Comparison of ENCODE assay signal across 8 cellular contexts in the genomic region with DNA sequence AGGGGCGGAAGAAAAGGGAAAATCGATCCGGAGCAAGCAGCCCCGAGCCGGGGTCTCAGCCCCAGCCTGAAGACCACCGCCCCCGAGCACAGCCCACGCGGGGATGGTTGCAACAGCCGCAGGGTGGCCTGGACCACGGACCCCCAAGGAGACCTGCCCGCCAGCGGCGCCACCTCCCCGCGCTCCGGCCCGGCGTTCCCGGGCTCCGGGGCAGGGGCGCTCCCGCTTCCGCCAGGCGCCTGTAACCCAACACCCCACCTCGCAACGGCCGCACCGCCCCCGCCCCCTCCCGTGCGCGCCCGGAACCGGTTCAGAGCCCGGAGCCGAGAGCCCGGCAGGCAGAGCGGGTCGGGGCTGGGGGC. TPM values are rescaled to one million over a fixed set of nuclear protein-coding genes. Genes with fewer than 3 reads are reported as not detected.
DNase-seq lines count a peak whose midpoint lies in the region; ATAC-seq, FAIRE-seq and TF ChIP-seq lines count a peak whose summit lies in the region.

No MANE protein-coding gene starts in this region.

- H3K27me3 ChIP-seq in CD4-positive, alpha-beta memory T cell (ENCODE audit: insufficient read depth, low read length) = no peaks in the 10 kb centered on the region
- H3K27me3 ChIP-seq in HepG2 (ENCODE audit: control insufficient read depth in 1 of 2, insufficient read depth in 2 of 2, low read length in 2 of 2) = no peaks in the 10 kb centered on the region

- WGBS in HepG2 (ENCODE audit: low lambda C conversion rate) = 19% methylated on average over 4 of the region's 40 CpGs

- CTCF ChIA-PET in CD4-positive, alpha-beta memory T cell (lab: Charles Lee; ENCODE audit: partially characterized antibody) = interaction anchor here (0.8 to 2.0 kb wide), 6 partner anchors 8 to 78 kb away, joined by 3 to 16 read pairs (median 4); no protein-coding TSS in a partner anchor
- CTCF ChIA-PET in HepG2 (lab: Yijun Ruan, JAX; ENCODE audit: low intra/inter-chr PET ratio, low total read pairs) = interaction anchor here (1.1 kb wide), 1 partner anchor 40 kb away, joined by 3 read pairs; no protein-coding TSS in a partner anchor

- no peak overlapping the region for H2AFZ ChIP-seq in HepG2 (ENCODE audit: low read length)

- H3K79me2 ChIP-seq in HepG2 (ENCODE audit: insufficient read depth, low read length) = peaks cover 48% of the 10 kb centered on the region

- peak overlapping the region in 1 of 2 donors; percentile 77 for H3K4me3 ChIP-seq in CD4-positive, alpha-beta memory T cell (ENCODE audit: low read length in 2 of 2)
- peak overlapping the region; percentile 95 to 97 (median 95) for H3K4me3 ChIP-seq in HepG2 (replicated peaks in 1 of 3; ENCODE audit: insufficient read depth in 1 of 3, low read depth in 2 of 3, low read length in 3 of 3)

- POLR2A ChIA-PET in CD4-positive, alpha-beta memory T cell (lab: Charles Lee; ENCODE audit: partially characterized antibody) = interaction anchor here (0.5 to 2.8 kb wide), 11 partner anchors 8 to 162 kb away, joined by 3 to 55 read pairs (median 4); no protein-coding TSS in a partner anchor
- POLR2A ChIA-PET in HepG2 (lab: Yijun Ruan, JAX) = interaction anchor here (0.7 to 5.2 kb wide), 7 partner anchors 14 to 67 kb away, joined by 3 to 36 read pairs (median 5); no protein-coding TSS in a partner anchor

- ATAC-seq in HG03354 (IDR thresholded peaks at IDR 0.05; ENCODE audit: poor library complexity, severe bottlenecking, unreplicated experiment) (peak; percentile 32), HepG2 (peak; percentile 56), HG03045 (IDR thresholded peaks at IDR 0.05; ENCODE audit: unreplicated experiment) (no peak)
- ATAC-seq in central memory CD8-positive, alpha-beta T cell (replicated peaks; ENCODE audit: extremely low read depth, poor library complexity, severe bottlenecking) = peak; percentile 21
- ATAC-seq in stimulated activated naive CD8-positive, alpha-beta T cell treated with anti-CD3 and anti-CD28 coated beads, Interleukin-15, Interleukin-2, amounts not matched to agents 100 U/mL and 50 U/mL, for 24 hours = no peak

- TF ChIP-seq POLR2A in HepG2 (IDR thresholded peaks at IDR 0.05; ENCODE audit: insufficient read depth in 1 of 2, low read depth in 2 of 2, low read length in 2 of 2) = peak in 1 of 2 experiments; percentile 30; a peak in 1 of 4 replicates

- TF ChIP-seq CTCF in HepG2 (CRISPR knock-in tag; IDR thresholded peaks at IDR 0.05) = no peak; the same call in 1 of the 2 replicates

- no peak for FAIRE-seq in HepG2 (lab: Jason Lieb, UNC)

- no peaks in the 10 kb centered on the region for H3K36me3 ChIP-seq in CD4-positive, alpha-beta memory T cell (ENCODE audit: insufficient read depth, low read length)
- peaks cover 7 to 16% of the 10 kb centered on the region in 2 experiments for H3K36me3 ChIP-seq in HepG2 (replicated peaks in 1 of 2; ENCODE audit: control insufficient read depth in 1 of 2, insufficient read depth in 2 of 2, low read length in 2 of 2)

- no peaks in the 10 kb centered on the region for H3K9me3 ChIP-seq in CD4-positive, alpha-beta memory T cell (ENCODE audit: control insufficient read depth in 1 of 2, low read length in 2 of 2)
- H3K9me3 ChIP-seq in HepG2 (ENCODE audit: low read length) = no peaks in the 10 kb centered on the region

- H3K27ac ChIP-seq in CD4-positive, alpha-beta memory T cell (ENCODE audit: low read depth, low read length) = peak overlapping the region; percentile 42
- peak overlapping the region; percentile 90 for H3K27ac ChIP-seq in HepG2 (ENCODE audit: extremely low read length, insufficient read depth, low read length)

- peaks cover 15% of the 10 kb centered on the region for H4K20me1 ChIP-seq in HepG2 (ENCODE audit: insufficient read depth, low read length)

- DNase-seq in CD4-positive, alpha-beta memory T cell = peak in 4 of 5 donors; percentile 16 to 36 (median 26)
- DNase-seq in T-helper 9 cell (peak; percentile 16), HepG2 (ENCODE audit: low spot score) (no peak), RPMI8226 (no peak)
- no peak for DNase-seq in central memory CD8-positive, alpha-beta T cell (ENCODE audit: low spot score in 2 of 2)
- peak; percentile 58 for DNase-seq in stimulated activated naive CD8-positive, alpha-beta T cell treated with anti-CD3 and anti-CD28 coated beads, Interleukin-15, Interleukin-2, amounts not matched to agents 100 U/mL and 50 U/mL, for 24 hours

- TF ChIP-seq EP300 in HepG2 (IDR thresholded peaks at IDR 0.05; ENCODE audit: low read depth in 2 of 2, low read length in 2 of 2) (no peak), HepG2 (CRISPR knock-in tag; IDR thresholded peaks at IDR 0.05; ENCODE audit: borderline replicate concordance) (no peak)

- peaks cover 9 to 15% of the 10 kb centered on the region in 2 donors for H3K36me3 Mint-ChIP-seq in CD4-positive, alpha-beta memory T cell
- H3K36me3 Mint-ChIP-seq in central memory CD8-positive, alpha-beta T cell (ENCODE audit: insufficient read depth) = peaks cover 10% of the 10 kb centered on the region

- in situ Hi-C loops in HepG2 (cut with HindIII; ENCODE audit: extremely low pct_ligation_motif_present, low pct_unique_long_range_greater_than_20kb) = loop anchor here (5.0 kb wide), 1 partner anchor 36 kb away; no protein-coding TSS in a partner anchor

- H3K4me3 Mint-ChIP-seq in CD4-positive, alpha-beta memory T cell = peak overlapping the region; percentile 88 to 93 (median 90)
- peak overlapping the region; percentile 81 for H3K4me3 Mint-ChIP-seq in central memory CD8-positive, alpha-beta T cell

- H3K4me1 ChIP-seq in CD4-positive, alpha-beta memory T cell (ENCODE audit: insufficient read depth, low read length) = peaks cover 27% of the 10 kb centered on the region
- peaks cover 71% of the 10 kb centered on the region for H3K4me1 ChIP-seq in HepG2 (ENCODE audit: insufficient read depth, low read length)

- TF ChIP-seq RAD21 in HepG2 (CRISPR knock-in tag; IDR thresholded peaks at IDR 0.05) = peak; percentile 36; the same call in 1 of the 2 replicates

- H3K9me3 Mint-ChIP-seq in CD4-positive, alpha-beta memory T cell = peaks cover 0 to 2% (median 0%) of the 10 kb centered on the region in 8 donors
- H3K9me3 Mint-ChIP-seq in central memory CD8-positive, alpha-beta T cell = no peaks in the 10 kb centered on the region

- peak overlapping the region in 3 of 7 donors; percentile 82 to 94 (median 89) for H3K27ac Mint-ChIP-seq in CD4-positive, alpha-beta memory T cell
- H3K27ac Mint-ChIP-seq in central memory CD8-positive, alpha-beta T cell (ENCODE audit: low read depth) = no peak overlapping the region

- H3K4me1 Mint-ChIP-seq in CD4-positive, alpha-beta memory T cell = peaks cover 27 to 45% (median 35%) of the 10 kb centered on the region in 4 donors
- peaks cover 23% of the 10 kb centered on the region for H3K4me1 Mint-ChIP-seq in central memory CD8-positive, alpha-beta T cell

- intact Hi-C loops in CD4-positive, alpha-beta memory T cell (cut with micrococcal nuclease) = loop anchor here (1.0 to 2.0 kb wide), 2 partner anchors 40 to 112 kb away; no protein-coding TSS in a partner anchor
- intact Hi-C loops in HepG2 (cut with micrococcal nuclease; ENCODE audit: unreplicated experiment) = loop anchor here (5.0 kb wide), 1 partner anchor 66 kb away; no protein-coding TSS in a partner anchor

- BruUV-seq in HepG2 (replicated peaks; lab: Mats Ljungman, UMichigan) = no TSS peak

- H3K4me2 ChIP-seq in HepG2 (ENCODE audit: low read depth, low read length) = peak overlapping the region; percentile 93

- H3K9ac ChIP-seq in HepG2 (ENCODE audit: insufficient read depth, low read depth, low read length) = peak overlapping the region; percentile 93

- no peaks in the 10 kb centered on the region for H3K27me3 Mint-ChIP-seq in CD4-positive, alpha-beta memory T cell
- H3K27me3 Mint-ChIP-seq in central memory CD8-positive, alpha-beta T cell = no peaks in the 10 kb centered on the region

TF ChIP-seq in HepG2, 621 proteins besides CTCF, POLR2A, EP300 and RAD21 (continues in another document):
- TF ChIP-seq, protein P1, sequence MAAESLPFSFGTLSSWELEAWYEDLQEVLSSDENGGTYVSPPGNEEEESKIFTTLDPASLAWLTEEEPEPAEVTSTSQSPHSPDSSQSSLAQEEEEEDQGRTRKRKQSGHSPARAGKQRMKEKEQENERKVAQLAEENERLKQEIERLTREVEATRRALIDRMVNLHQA (CRISPR knock-in tag; IDR thresholded peaks at IDR 0.05) = no peak
- TF ChIP-seq ZNF768 (CRISPR knock-in tag; IDR thresholded peaks at IDR 0.05) (no peak), THAP11 (CRISPR knock-in tag; IDR thresholded peaks at IDR 0.05) (no peak), ZC3H4 (CRISPR knock-in tag; IDR thresholded peaks at IDR 0.05; ENCODE audit: borderline replicate concordance) (no peak), ZBTB1 (CRISPR knock-in tag; IDR thresholded peaks at IDR 0.05; ENCODE audit: borderline replicate concordance) (no peak), JUND (CRISPR knock-in tag; IDR thresholded peaks at IDR 0.05) (no peak)

RNA-seq across cellular contexts. Expression of a gene that starts 0.6 kb away (rescaled TPM):
- 10 to 100 TPM; 70.8 to 75.1 TPM for total RNA-seq in CD4-positive, alpha-beta memory T cell
- polyA plus RNA-seq in CD4-positive, alpha-beta memory T cell = 10 to 100 TPM; 33.6 to 63.3 TPM
- total RNA-seq in HepG2 (2016; rRNA removed; fragmentation: Illumina TruSeq; extraction: Trizol) = 58.6 and 62.4 TPM in 2 replicates
- 9.6 and 10.7 TPM in 2 replicates for total RNA-seq in HepG2 (2016; cell fraction: cytosol; rRNA removed; fragmentation: Illumina TruSeq; extraction: Trizol; ENCODE audit: low read depth)
- 55.0 and 63.6 TPM in 2 replicates for total RNA-seq in HepG2 (2016; cell fraction: insoluble cytoplasmic fraction; rRNA removed; fragmentation: Illumina TruSeq; extraction: Trizol)
- total RNA-seq in HepG2 (2016; cell fraction: membrane; rRNA removed; fragmentation: Illumina TruSeq; extraction: Trizol) = 25.2 and 28.3 TPM in 2 replicates
- total RNA-seq in HepG2 (2016; cell fraction: nucleus; rRNA removed; fragmentation: Illumina TruSeq; extraction: Trizol) = 62.9 and 75.6 TPM in 2 replicates
- 152 and 162 TPM in 2 replicates for polyA plus RNA-seq in HepG2 (2011; rRNA removed)
- polyA plus RNA-seq in HepG2 (2011; cell fraction: cytosol; rRNA removed) = 97.7 and 136 TPM in 2 replicates
- 162 and 195 TPM in 2 replicates for polyA plus RNA-seq in HepG2 (2011; cell fraction: nucleus; rRNA removed)
- 109 and 118 TPM in 2 replicates for polyA plus RNA-seq in HepG2 (2012)
- 8.0 and 10.4 TPM in 2 replicates for polyA plus RNA-seq in HepG2 (2016; cell fraction: cytosol; fragmentation: Illumina TruSeq; extraction: Trizol; ENCODE audit: low read depth)
- polyA plus RNA-seq in HepG2 (2016; cell fraction: insoluble cytoplasmic fraction; fragmentation: Illumina TruSeq; extraction: Trizol; ENCODE audit: low read depth) = 67.9 and 88.1 TPM in 2 replicates
- polyA plus RNA-seq in HepG2 (2016; cell fraction: membrane; fragmentation: Illumina TruSeq; extraction: Trizol; ENCODE audit: low read depth) = 15.3 and 18.8 TPM in 2 replicates
- 91.6 and 93.8 TPM in 2 replicates for polyA plus RNA-seq in HepG2 (2016; cell fraction: nucleus; fragmentation: Illumina TruSeq; extraction: Trizol; ENCODE audit: insufficient read depth, low read depth)
- 144 and 214 TPM in 2 replicates for polyA minus RNA-seq in HepG2 (2011; rRNA and poly(A)+ RNA removed; ENCODE audit: low replicate concordance)
- polyA minus RNA-seq in HepG2 (2011; cell fraction: cytosol; rRNA and poly(A)+ RNA removed) = 167 and 168 TPM in 2 replicates
- 119 and 126 TPM in 2 replicates for polyA minus RNA-seq in HepG2 (2011; cell fraction: nucleus; rRNA and poly(A)+ RNA removed)

Comparison
In these comparisons a context has a peak if more than half of its experiments do, and no peak if none do; other contexts are left out.
1. DNase-seq: peak in CD4-positive, alpha-beta memory T cell (4 of 5), T-helper 9 cell (single experiment) and stimulated activated naive CD8-positive, alpha-beta T cell treated with anti-CD3 and anti-CD28 coated beads, Interleukin-15, Interleukin-2, amounts not matched to agents 100 U/mL and 50 U/mL, for 24 hours (single experiment); none in central memory CD8-positive, alpha-beta T cell (0 of 2), HepG2 (single experiment) and RPMI8226 (single experiment).
2. ATAC-seq: peak in HG03354 (single experiment), central memory CD8-positive, alpha-beta T cell (single experiment) and HepG2 (single experiment); none in stimulated activated naive CD8-positive, alpha-beta T cell treated with anti-CD3 and anti-CD28 coated beads, Interleukin-15, Interleukin-2, amounts not matched to agents 100 U/mL and 50 U/mL, for 24 hours (single experiment) and HG03045 (single experiment).